ENCODE assay signal across 26 cellular contexts in genomic region chr13:76697277-76697676, GRCh38.
"Had no signal": no experiment of that assay in that cellular context is flagged by ENCODE, and none has a peak within 500 bp of the region (broad histone marks: within the 10 kb centered on the region; RNA-seq: fewer than 3 reads in every experiment).

No MANE protein-coding gene starts in this region.

- H3K4me1 ChIP-seq: ascending aorta, body of pancreas, Peyer's patch had no signal

- H3K27ac ChIP-seq: ascending aorta, body of pancreas, Peyer's patch, SJSA1 had no signal

- H3K4me3 ChIP-seq: ascending aorta, body of pancreas, Peyer's patch, SJSA1 had no signal

- H3K27me3 ChIP-seq: ascending aorta, body of pancreas, Peyer's patch, SJSA1 had no signal

- ATAC-seq: activated CD8-positive, alpha-beta memory T cell treated with anti-CD3 and anti-CD28 coated beads, Interleukin-2, amount 10 ng/mL, durations not matched to agents 7 days and 5 days; activated naive CD4-positive, alpha-beta T cell treated with anti-CD3 and anti-CD28 coated beads, Interleukin-2, amount 50 U/mL, for 72 hours; activated naive CD8-positive, alpha-beta T cell treated with anti-CD3 and anti-CD28 coated beads, Interleukin-2, amount 50 U/mL, for 24 hours; body of pancreas; T-helper 17 cell had no signal

- DNase-seq: activated B cell treated with CpG ODN at 0.5 μM for 24 hours; activated CD4-positive, alpha-beta T cell treated with anti-CD3 and anti-CD28 coated beads for 1 hour; activated CD4-positive, alpha-beta T cell treated with anti-CD3 and anti-CD28 coated beads, Interleukin-2, amount 10 ng/mL, durations not matched to agents 24 days and 14 days; activated CD4-positive, alpha-beta T cell treated with anti-CD3 and anti-CD28 coated beads, Interleukin-2, amount 50 U/mL, for 48 hours; activated CD8-positive, alpha-beta memory T cell treated with anti-CD3 and anti-CD28 coated beads, Interleukin-2, amount 10 ng/mL, durations not matched to agents 7 days and 5 days; activated effector memory CD4-positive, alpha-beta T cell treated with Interleukin-2 at 50 U/mL for 16 hours; activated naive CD4-positive, alpha-beta T cell treated with Interleukin-2 at 50 U/mL for 16 hours; activated naive CD8-positive, alpha-beta T cell treated with anti-CD3 and anti-CD28 coated beads, Interleukin-2, amount 50 U/mL, for 24 hours; activated T-cell treated with anti-CD3 and anti-CD28 coated beads, Interleukin-2, amount 50 U/mL, for 24 hours; amniotic stem cell; body of pancreas; Kasumi-1; KBM-7; NCI-H1105 treated with DMSO at 0.1 percent for 48 hours; NCI-H1436 treated with DMSO at 0.1 percent for 48 hours; NCI-H187; NCI-H2081; NCI-H510A treated with DMSO at 0.1 percent for 48 hours; NCI-H69; Peyer's patch; SHP77; T-helper 17 cell; T-helper 9 cell had no signal

- H3K9me3 ChIP-seq: ascending aorta, body of pancreas, Peyer's patch, SJSA1 had no signal

- H3K36me3 ChIP-seq: ascending aorta, Peyer's patch, SJSA1 had no signal
